In the genomic region with DNA sequence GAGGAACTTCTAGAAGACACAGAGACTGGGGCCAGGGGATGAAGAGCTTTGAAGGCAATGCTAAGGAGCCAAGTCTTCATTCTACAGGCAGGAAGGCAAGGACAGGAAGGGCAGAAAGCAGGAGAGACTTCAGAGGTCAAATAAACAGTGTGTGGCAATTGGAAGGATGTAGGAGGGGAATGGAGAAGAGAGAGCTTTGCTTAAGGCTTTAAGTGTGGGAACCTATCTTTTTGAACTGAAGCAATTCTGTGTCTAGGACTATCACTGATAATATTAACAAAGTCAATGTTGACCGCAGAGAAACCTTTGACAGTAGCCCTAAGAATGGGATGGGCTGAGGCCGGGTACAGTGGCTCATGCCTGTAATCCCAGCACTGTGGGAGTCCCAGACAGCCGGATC, we compare ENCODE assay signal across 13 cellular contexts.
DNase-seq lines count a peak whose midpoint lies in the region; ATAC-seq and TF ChIP-seq lines count a peak whose summit lies in the region.
"Had no signal": no experiment of that assay in that cellular context is flagged by ENCODE, and none has a peak within 500 bp of the region (broad histone marks: within the 10 kb centered on the region; RNA-seq: fewer than 3 reads in every experiment).

No MANE protein-coding gene starts in this region.

- no peak overlapping the region for H2BK15ac ChIP-seq in neuronal stem cell (ENCODE audit: low read length)

- CTCF ChIA-PET in PC-3 (lab: Charles Lee), result interaction anchor here (0.6 kb wide), 1 partner anchor 210 kb away, joined by 9 read pairs; no protein-coding TSS in a partner anchor

- intact Hi-C loops in PC-3 (cut with micrococcal nuclease), result loop anchor here (2.0 to 5.0 kb wide), 3 partner anchors 52 to 324 kb away; a partner anchor contains a TSS

- H3K18ac ChIP-seq in neuronal stem cell (ENCODE audit: low read length), result no peak overlapping the region

- H3F3A ChIP-seq in PC-3 (ENCODE audit: low read length, unreplicated experiment), result no peaks in the 10 kb centered on the region

- no peak overlapping the region for H2BK12ac ChIP-seq in neuronal stem cell (ENCODE audit: low read length)

- H3K27me3 ChIP-seq in PC-3 (ENCODE audit: low read length) (no peaks in the 10 kb centered on the region), endodermal cell (ENCODE audit: control insufficient read depth, insufficient read depth, low read length, poor library complexity, severe bottlenecking) (no peaks in the 10 kb centered on the region), neuronal stem cell (ENCODE audit: control insufficient read depth in 3 of 3, insufficient read depth in 3 of 3, low read depth in 1 of 3, low read length in 3 of 3) (no peaks in the 10 kb centered on the region)
- H3K27me3 ChIP-seq: neutrophil, spleen had no signal

- H3K4me2 ChIP-seq in PC-3 (ENCODE audit: low read length) (peak overlapping the region; percentile 24), neuronal stem cell (ENCODE audit: insufficient read depth, low read length, poor library complexity, severe bottlenecking) (no peak overlapping the region)

- no TSS peak for BruUV-seq in PC-3 (replicated peaks; lab: Mats Ljungman, UMichigan)

- peaks cover 45% of the 10 kb centered on the region for H3K4me1 Mint-ChIP-seq in endodermal cell

- H2AK5ac ChIP-seq in neuronal stem cell (ENCODE audit: low read depth, low read length), result no peak overlapping the region

- H3K36me3 ChIP-seq in PC-3 (ENCODE audit: low read depth, low read length) (no peaks in the 10 kb centered on the region), endodermal cell (ENCODE audit: control insufficient read depth, insufficient read depth, low read length) (no peaks in the 10 kb centered on the region), neuronal stem cell (replicated peaks in 1 of 2; ENCODE audit: control insufficient read depth in 2 of 2, insufficient read depth in 2 of 2, low read length in 2 of 2) (no peaks in the 10 kb centered on the region)
- H3K36me3 ChIP-seq: neutrophil had no signal

- no peak overlapping the region for H2BK120ac ChIP-seq in neuronal stem cell (ENCODE audit: low read depth, low read length)

- ATAC-seq in PC-3 (no peak; the same call in 1 of the 2 replicates), HG02973 (IDR thresholded peaks at IDR 0.05; ENCODE audit: unreplicated experiment) (no peak)
- ATAC-seq: left lobe of liver had no signal

- peak overlapping the region; percentile 47 for H3K27ac ChIP-seq in PC-3 (ENCODE audit: low read length)
- no peak overlapping the region for H3K27ac ChIP-seq in endodermal cell (ENCODE audit: low read depth, low read length)
- H3K27ac ChIP-seq in coronary artery, result no peak overlapping the region
- H3K27ac ChIP-seq in neuronal stem cell (replicated peaks; ENCODE audit: low read length), result no peak overlapping the region
- H3K27ac ChIP-seq: 22Rv1, neutrophil, spleen had no signal

- no peaks in the 10 kb centered on the region for H3K36me3 Mint-ChIP-seq in endodermal cell (ENCODE audit: low read depth)

- no peaks in the 10 kb centered on the region for H3K27me3 Mint-ChIP-seq in endodermal cell (ENCODE audit: insufficient read depth)

- H3K9ac ChIP-seq in PC-3 (ENCODE audit: low read length) (no peak overlapping the region), endodermal cell (ENCODE audit: extremely low read depth, low read length, poor library complexity, severe bottlenecking) (no peak overlapping the region), neuronal stem cell (ENCODE audit: low read depth, low read length, poor library complexity) (no peak overlapping the region)

- H3K4me1 ChIP-seq in PC-3 (ENCODE audit: insufficient read depth, low read length), result peaks cover 32% of the 10 kb centered on the region
- H3K4me1 ChIP-seq in endodermal cell (ENCODE audit: control insufficient read depth, insufficient read depth, low read length), result peaks cover 10% of the 10 kb centered on the region
- peaks cover 6 to 9% of the 10 kb centered on the region in 2 donors for H3K4me1 ChIP-seq in neuronal stem cell (ENCODE audit: control insufficient read depth in 2 of 2, insufficient read depth in 1 of 2, low read depth in 1 of 2, low read length in 2 of 2)

- no peak overlapping the region for H3K4ac ChIP-seq in neuronal stem cell (ENCODE audit: low read length)

- H3K27ac Mint-ChIP-seq in endodermal cell, result peak overlapping the region; percentile 62

- no peak overlapping the region for H3K14ac ChIP-seq in neuronal stem cell (ENCODE audit: low read length)

- H3K9me3 Mint-ChIP-seq in endodermal cell, result no peaks in the 10 kb centered on the region

- no peak overlapping the region for H2BK5ac ChIP-seq in neuronal stem cell (ENCODE audit: low read length)

- no peak overlapping the region for H3K4me3 Mint-ChIP-seq in endodermal cell

- no peaks in the 10 kb centered on the region for H3K79me2 ChIP-seq in PC-3 (ENCODE audit: low read length)

- 76 to 96% methylated on average over 3 of the region's 3 CpGs for whole genome bisulfite sequencing in endodermal cell (ENCODE audit: insufficient coverage in 1 of 2, insufficient read length in 1 of 2), 2 experiments
- no CpG with 5 or more reads among the region's 3 CpGs for WGBS in neuronal stem cell (ENCODE audit: extremely low coverage in 2 of 2, insufficient read length in 2 of 2, insufficient replicate concordance in 1 of 2), 2 donors

- TF ChIP-seq CTCF in PC-3 (conservative IDR thresholded peaks at IDR 0.05; ENCODE audit: low read depth, low read length) (no peak), endodermal cell (conservative IDR thresholded peaks at IDR 0.05) (peak; percentile 10), coronary artery (IDR thresholded peaks at IDR 0.05) (no peak)

- DNase-seq in DMS53 (lab: John Stamatoyannopoulos, UW) (peak; percentile 8), DMS53 treated with DMSO at 0.1 percent for 48 hours (lab: John Stamatoyannopoulos, UW; ENCODE audit: unreplicated experiment) (no peak), PC-3 (no peak), endodermal cell (no peak), renal cortical epithelial cell (ENCODE audit: low read depth) (peak; percentile 22), coronary artery (ENCODE audit: low spot score) (no peak), neuronal stem cell (ENCODE audit: low spot score) (no peak)
- DNase-seq: NCI-H1092, spleen had no signal

- no peaks in the 10 kb centered on the region for H3K9me2 ChIP-seq in PC-3 (replicated peaks; ENCODE audit: low read length)

- no peak overlapping the region for H4K8ac ChIP-seq in neuronal stem cell (ENCODE audit: low read depth, low read length)

- no peaks in the 10 kb centered on the region for H3K79me1 ChIP-seq in neuronal stem cell (ENCODE audit: low read depth, low read length)

- no peak overlapping the region for H4K91ac ChIP-seq in neuronal stem cell (ENCODE audit: low read depth, low read length, poor library complexity)

- H3K9me3 ChIP-seq in PC-3 (ENCODE audit: low read length), result no peaks in the 10 kb centered on the region
- no peaks in the 10 kb centered on the region for H3K9me3 ChIP-seq in endodermal cell (ENCODE audit: control insufficient read depth, low read length)
- H3K9me3 ChIP-seq in neuronal stem cell (replicated peaks in 1 of 2; ENCODE audit: control insufficient read depth in 2 of 2, insufficient read depth in 1 of 2, low read depth in 1 of 2, low read length in 2 of 2), result no peaks in the 10 kb centered on the region
- H3K9me3 ChIP-seq: neutrophil, spleen had no signal

- no peak overlapping the region for H3K23ac ChIP-seq in neuronal stem cell (ENCODE audit: low read depth, low read length, poor library complexity)

- no peaks in the 10 kb centered on the region for H4K20me1 ChIP-seq in PC-3 (ENCODE audit: low read length)

- H3K4me3 ChIP-seq in PC-3 (ENCODE audit: low read length) (no peak overlapping the region), endodermal cell (ENCODE audit: low read length) (no peak overlapping the region), coronary artery (no peak overlapping the region), neuronal stem cell (ENCODE audit: low read length in 2 of 2) (no peak overlapping the region)
- H3K4me3 ChIP-seq: spleen had no signal

- POLR2A ChIA-PET in PC-3 (lab: Charles Lee; ENCODE audit: unreplicated experiment), result interaction anchor here (0.6 kb wide), 1 partner anchor 239 kb away, joined by 3 read pairs; no protein-coding TSS in a partner anchor

- H2AFZ ChIP-seq in PC-3 (ENCODE audit: low read length), result no peak overlapping the region
- no peak overlapping the region for H2AFZ ChIP-seq in neuronal stem cell (ENCODE audit: low read length)

Comparison
In these comparisons a context has a peak if more than half of its experiments do, and no peak if none do; other contexts are left out.
1. DNase-seq: peak in DMS53 (single experiment) and renal cortical epithelial cell (single experiment); none in DMS53 treated with DMSO at 0.1 percent for 48 hours (single experiment), PC-3 (single experiment), endodermal cell (single experiment), coronary artery (single experiment) and neuronal stem cell (single experiment).